In genomic region chr7:98434087-98434486, GRCh38 we compare ENCODE assay signal across 6 cellular contexts.
"Had no signal": no experiment of that assay in that cellular context is flagged by ENCODE, and none has a peak within 500 bp of the region (broad histone marks: within the 10 kb centered on the region; RNA-seq: fewer than 3 reads in every experiment).

No MANE protein-coding gene starts in this region.

- FAIRE-seq: H1, H54, HTR-8/SVneo had no signal

- H3K4me3 ChIP-seq: GM23338 had no signal

- H3K4me2 ChIP-seq: GM23338 had no signal

- H2AFZ ChIP-seq: GM23338 had no signal

- DNase-seq: H9, KG1 had no signal
